ENCODE assay signal across 13 cellular contexts in genomic region chr17:77869041-77869595, GRCh38.
DNase-seq lines count a peak whose midpoint lies in the region; ATAC-seq, FAIRE-seq and TF ChIP-seq lines count a peak whose summit lies in the region.
"Had no signal": no experiment of that assay in that cellular context is flagged by ENCODE, and none has a peak within 500 bp of the region (broad histone marks: within the 10 kb centered on the region; RNA-seq: fewer than 3 reads in every experiment).

No MANE protein-coding gene starts in this region.

- TF ChIP-seq EP300 in GM12878 (IDR thresholded peaks at IDR 0.05; ENCODE audit: borderline replicate concordance in 1 of 2, control insufficient read depth in 1 of 2, low read depth in 2 of 2, low read length in 2 of 2): no peak

- no peak for TF ChIP-seq RAD21 in GM12878 (IDR thresholded peaks at IDR 0.05; ENCODE audit: insufficient read depth, low read depth, low read length)

- no peak for TF ChIP-seq CTCF in GM12878 (IDR thresholded peaks at IDR 0.05 in 2 of 3, conservative IDR thresholded peaks at IDR 0.05 in 1 of 3; ENCODE audit: control insufficient read depth in 2 of 3, extremely low read depth in 1 of 3, insufficient read depth in 1 of 3, low read depth in 3 of 3, low read length in 3 of 3)

- H3K4me1 ChIP-seq in CD8-positive, alpha-beta memory T cell (ENCODE audit: insufficient read depth, low read length): peaks cover 49% of the 10 kb centered on the region
- H3K4me1 ChIP-seq in GM12878 (ENCODE audit: control insufficient read depth, insufficient read depth, low read length): peaks cover 22% of the 10 kb centered on the region

- no peaks in the 10 kb centered on the region for H3K27me3 ChIP-seq in CD8-positive, alpha-beta memory T cell (ENCODE audit: insufficient read depth, low read length, poor library complexity, severe bottlenecking)
- H3K27me3 ChIP-seq in GM12878 (replicated peaks in 1 of 2; ENCODE audit: control insufficient read depth in 2 of 2, insufficient read depth in 2 of 2, low read length in 1 of 2): peaks cover 0 to 4% of the 10 kb centered on the region in 2 experiments; a peak in 1 of 4 replicates
- H3K27me3 ChIP-seq: gastrocnemius medialis had no signal

- RAD21 ChIA-PET in GM12878 (lab: Charles Lee; ENCODE audit: unreplicated experiment): interaction anchor here (0.6 to 3.5 kb wide), 18 partner anchors 12 to 447 kb away, joined by 3 to 40 read pairs (median 6); partner anchors contain the start of gene TNRC6C

- H3K4me3 Mint-ChIP-seq in CD8-positive, alpha-beta memory T cell: peak overlapping the region in 6 of 7 donors; percentile 64 to 82 (median 68)

- H3K36me3 Mint-ChIP-seq in CD8-positive, alpha-beta memory T cell: no peaks in the 10 kb centered on the region

- TF ChIP-seq POLR2A in GM12878 (IDR thresholded peaks at IDR 0.05; ENCODE audit: low read depth, low read length): no peak

- in situ Hi-C loops in GM12878 (cut with MboI) (no loop called here), KBM-7 (cut with MboI; ENCODE audit: low pct_unique_long_range_greater_than_20kb, low sequenced_read_pairs) (no loop called here)

- no peak for FAIRE-seq in GM12878 (lab: Jason Lieb, UNC)

- WGBS in GM12878 (ENCODE audit: insufficient coverage, insufficient replicate concordance, low lambda C conversion rate, missing lambda C conversion rate): 43% methylated on average over 11 of the region's 11 CpGs

- no peaks in the 10 kb centered on the region for H4K20me1 ChIP-seq in GM12878 (ENCODE audit: control insufficient read depth, insufficient read depth)

- no peaks in the 10 kb centered on the region for H3K79me2 ChIP-seq in GM12878 (ENCODE audit: control insufficient read depth, insufficient read depth, low read length)

- H3K9me3 ChIP-seq in CD8-positive, alpha-beta memory T cell (ENCODE audit: low read length): no peaks in the 10 kb centered on the region
- no peaks in the 10 kb centered on the region for H3K9me3 ChIP-seq in GM12878 (replicated peaks; ENCODE audit: control insufficient read depth, insufficient read depth, low read length)
- H3K9me3 ChIP-seq: gastrocnemius medialis had no signal

- H3K4me1 Mint-ChIP-seq in CD8-positive, alpha-beta memory T cell: peaks cover 40 to 63% (median 48%) of the 10 kb centered on the region in 3 donors

- ATAC-seq in GM21723 (IDR thresholded peaks at IDR 0.05; ENCODE audit: unreplicated experiment): peak; percentile 18
- peak; percentile 46 for ATAC-seq in GM12878
- no peak for ATAC-seq in GM21515 (IDR thresholded peaks at IDR 0.05; ENCODE audit: unreplicated experiment)
- ATAC-seq: gastrocnemius medialis had no signal

- no peaks in the 10 kb centered on the region for H3K9me3 Mint-ChIP-seq in CD8-positive, alpha-beta memory T cell

- no TSS peak for BruUV-seq in GM12878 (replicated peaks; lab: Mats Ljungman, UMichigan)

- no peak overlapping the region for H2AFZ ChIP-seq in GM12878 (ENCODE audit: control insufficient read depth, low read depth, low read length)

- SMC1A ChIA-PET in GM12878 (lab: Charles Lee; ENCODE audit: uncharacterized antibody, unreplicated experiment): interaction anchor here (0.5 to 3.4 kb wide), 14 partner anchors 9 to 248 kb away, joined by 3 to 39 read pairs (median 6); partner anchors contain the start of gene TNRC6C

- H3K27ac ChIP-seq in CD8-positive, alpha-beta memory T cell (ENCODE audit: low read depth, low read length): no peak overlapping the region
- no peak overlapping the region for H3K27ac ChIP-seq in GM12878 (ENCODE audit: control insufficient read depth, insufficient read depth)
- H3K27ac ChIP-seq: gastrocnemius medialis had no signal

- peak overlapping the region; percentile 90 for H3K4me2 ChIP-seq in GM12878 (ENCODE audit: control insufficient read depth, insufficient read depth)

- POLR2A ChIA-PET in CD8-positive, alpha-beta memory T cell (lab: Charles Lee): interaction anchor here (0.7 to 1.5 kb wide), 4 partner anchors 12 to 117 kb away, joined by 3 to 7 read pairs (median 3); no protein-coding TSS in a partner anchor
- POLR2A ChIA-PET in GM12878 (lab: Charles Lee): interaction anchor here (0.5 to 2.0 kb wide), 10 partner anchors 9 to 151 kb away, joined by 3 to 21 read pairs (median 4); partner anchors contain the start of gene TNRC6C

- CTCF ChIA-PET in CD8-positive, alpha-beta memory T cell (lab: Charles Lee): interaction anchor here (0.6 to 2.7 kb wide), 5 partner anchors 11 to 1491 kb away, joined by 3 to 7 read pairs (median 3); partner anchors contain the start of gene TNRC6C
- CTCF ChIA-PET in GM12878 (lab: Yijun Ruan, JAX): interaction anchor here (1.1 to 4.1 kb wide), 8 partner anchors 9 to 144 kb away, joined by 3 to 21 read pairs (median 4); partner anchors contain the start of gene TNRC6C

- peak overlapping the region; percentile 45 to 93 (median 88) for H3K27ac Mint-ChIP-seq in CD8-positive, alpha-beta memory T cell
- H3K27ac Mint-ChIP-seq: activated naive CD4-positive, alpha-beta T cell treated with anti-CD3 and anti-CD28 coated beads, Interleukin-2, amount 50 U/mL, for 72 hours had no signal

- H3K36me3 ChIP-seq in CD8-positive, alpha-beta memory T cell (ENCODE audit: insufficient read depth, low read length): no peaks in the 10 kb centered on the region
- H3K36me3 ChIP-seq in GM12878 (ENCODE audit: control insufficient read depth in 2 of 2, insufficient read depth in 2 of 2, low read length in 1 of 2): no peaks in the 10 kb centered on the region
- H3K36me3 ChIP-seq: gastrocnemius medialis had no signal

- H3K9ac ChIP-seq in GM12878 (ENCODE audit: control insufficient read depth, insufficient read depth, low read length): no peak overlapping the region

- intact Hi-C loops in GM12878 (cut with micrococcal nuclease; ENCODE audit: unreplicated experiment): loop anchor here (1.0 kb wide), 1 partner anchor 12 kb away; no protein-coding TSS in a partner anchor
- intact Hi-C loops in posterior vena cava (cut with DNase I): no loop called here

- DNase-seq in CD8-positive, alpha-beta memory T cell: peak in 1 of 5 donors; percentile 38
- DNase-seq in GM12878 (ENCODE audit: low read depth, low spot score) (no peak), posterior vena cava (ENCODE audit: low spot score) (peak; percentile 72), KBM-7 (no peak), NCI-H1092 treated with DMSO at 0.1 percent for 48 hours (lab: John Stamatoyannopoulos, UW) (no peak)
- DNase-seq: activated CD4-positive, CD25-positive, alpha-beta regulatory T cell treated with anti-CD3 and anti-CD28 coated beads, Interleukin-2, amount 50 U/mL, for 72 hours; activated CD8-positive, alpha-beta memory T cell treated with anti-CD3 and anti-CD28 coated beads, Interleukin-2, amount 50 U/mL, for 4 hours; gastrocnemius medialis; NCI-H187; NCI-H510A treated with DMSO at 0.1 percent for 48 hours had no signal

- H3K4me3 ChIP-seq in CD8-positive, alpha-beta memory T cell (ENCODE audit: low read length): peak overlapping the region; percentile 16
- no peak overlapping the region for H3K4me3 ChIP-seq in GM12878
- H3K4me3 ChIP-seq: gastrocnemius medialis had no signal

- peaks cover 0 to 2% of the 10 kb centered on the region in 2 donors for H3K27me3 Mint-ChIP-seq in CD8-positive, alpha-beta memory T cell

TF ChIP-seq in GM12878, 131 proteins besides CTCF, POLR2A, EP300 and RAD21 (continues in another document):
- TF ChIP-seq CHD1 (IDR thresholded peaks at IDR 0.05; ENCODE audit: low read depth, low read length) (no peak), PRDM15 (CRISPR knock-in tag; IDR thresholded peaks at IDR 0.05) (no peak), ZBED1 (IDR thresholded peaks at IDR 0.05; ENCODE audit: borderline replicate concordance) (no peak), SMARCA5 (IDR thresholded peaks at IDR 0.05) (0 out of 2 replicates have a peak, but pooled peaks have one; percentile 33), SUZ12 (IDR thresholded peaks at IDR 0.05; ENCODE audit: unreplicated experiment) (no peak), NR2C1 (IDR thresholded peaks at IDR 0.05) (no peak), MXI1 (IDR thresholded peaks at IDR 0.05; ENCODE audit: low read depth, low read length) (no peak), BMI1 (IDR thresholded peaks at IDR 0.05; ENCODE audit: borderline replicate concordance) (no peak), MTA3 (IDR thresholded peaks at IDR 0.05; ENCODE audit: borderline replicate concordance, low read length) (0 out of 2 replicates have a peak, but pooled peaks have one; percentile 1), ATF7 (IDR thresholded peaks at IDR 0.05; ENCODE audit: low read depth) (no peak), EGR1 (IDR thresholded peaks at IDR 0.05; ENCODE audit: borderline replicate concordance in 1 of 2, low read depth in 2 of 2, low read length in 2 of 2) (no peak), LARP7 (IDR thresholded peaks at IDR 0.05) (no peak), BRCA1 (IDR thresholded peaks at IDR 0.05; ENCODE audit: low read depth, low read length) (no peak), TARDBP (IDR thresholded peaks at IDR 0.05; ENCODE audit: borderline replicate concordance) (no peak), RCOR1 (conservative IDR thresholded peaks at IDR 0.05; ENCODE audit: low read depth, low read length) (no peak)
